In the genomic region with DNA sequence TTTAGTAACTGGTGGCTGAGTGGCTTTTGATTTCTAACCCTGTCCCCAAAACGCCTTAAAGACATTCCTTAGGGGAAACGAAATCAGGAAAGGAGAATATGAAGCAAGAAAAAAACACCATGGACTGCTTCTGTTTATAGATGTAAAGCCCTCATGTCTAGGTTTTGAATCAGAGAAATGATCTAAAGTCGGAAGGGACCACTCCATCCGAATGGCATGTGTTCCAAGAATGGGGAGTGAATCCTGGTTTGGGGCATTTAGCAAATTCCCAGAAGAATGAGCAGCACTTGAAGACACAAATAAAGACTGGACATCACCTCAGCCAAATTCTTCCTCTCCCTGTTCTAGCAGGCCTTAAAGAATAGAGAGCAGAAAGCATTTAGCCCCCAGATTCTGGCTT, we compare ENCODE assay signal across 14 cellular contexts.
DNase-seq lines count a peak whose midpoint lies in the region; ATAC-seq and TF ChIP-seq lines count a peak whose summit lies in the region.
"Had no signal": no experiment of that assay in that cellular context is flagged by ENCODE, and none has a peak within 500 bp of the region (broad histone marks: within the 10 kb centered on the region; RNA-seq: fewer than 3 reads in every experiment).

No MANE protein-coding gene starts in this region.

- no peak overlapping the region for H3K18ac ChIP-seq in trophoblast cell (ENCODE audit: low read length)

- H3K27ac Mint-ChIP-seq in chondrocyte (ENCODE audit: unreplicated experiment): peak overlapping the region; percentile 24
- H3K27ac Mint-ChIP-seq: CD4-positive, CD25-positive, alpha-beta regulatory T cell had no signal

- no peak overlapping the region for H3K23ac ChIP-seq in trophoblast cell (ENCODE audit: low read length)

- H4K8ac ChIP-seq in trophoblast cell (ENCODE audit: low read depth, low read length): no peak overlapping the region

- H3K9me3 ChIP-seq in cardiac muscle cell (ENCODE audit: low read depth) (no peaks in the 10 kb centered on the region), heart right ventricle (no peaks in the 10 kb centered on the region), trophoblast cell (ENCODE audit: insufficient read depth, low read depth, low read length) (no peaks in the 10 kb centered on the region), MG63 (no peaks in the 10 kb centered on the region), colonic mucosa (no peaks in the 10 kb centered on the region), right lobe of liver (no peaks in the 10 kb centered on the region)

- H2BK120ac ChIP-seq in trophoblast cell (ENCODE audit: insufficient read depth, low read length, poor library complexity): no peak overlapping the region

- H2BK5ac ChIP-seq in trophoblast cell (ENCODE audit: low read depth, low read length, poor library complexity): no peak overlapping the region

- H3K4me3 ChIP-seq in cardiac muscle cell (no peak overlapping the region), heart right ventricle (no peak overlapping the region), trophoblast cell (ENCODE audit: low read depth, low read length) (no peak overlapping the region), MG63 (no peak overlapping the region), colonic mucosa (no peak overlapping the region), right lobe of liver (no peak overlapping the region)
- H3K4me3 ChIP-seq: BLaER1 treated with 17β-estradiol and CSF1 and Interleukin-3, amounts not matched to agents 10 nM and 100 nM had no signal

- no peak for TF ChIP-seq POLR2A in right lobe of liver (IDR thresholded peaks at IDR 0.05)

- no peaks in the 10 kb centered on the region for H3K79me1 ChIP-seq in trophoblast cell (ENCODE audit: low read length)

- H3K9ac ChIP-seq in trophoblast cell (ENCODE audit: low read length): no peak overlapping the region
- H3K9ac ChIP-seq in colonic mucosa (ENCODE audit: low read depth in 2 of 2, low read length in 2 of 2): no peak overlapping the region
- H3K9ac ChIP-seq: BLaER1 treated with 17β-estradiol and CSF1 and Interleukin-3, amounts not matched to agents 10 nM and 100 nM had no signal

- no peaks in the 10 kb centered on the region for H3K27me3 Mint-ChIP-seq in chondrocyte (ENCODE audit: low read depth)

- H3K36me3 ChIP-seq in cardiac muscle cell: peaks cover 12% of the 10 kb centered on the region
- peaks cover 0 to 7% (median 0%) of the 10 kb centered on the region in 9 donors for H3K36me3 ChIP-seq in heart right ventricle
- H3K36me3 ChIP-seq in trophoblast cell (ENCODE audit: control insufficient read depth in 1 of 2, insufficient read depth in 2 of 2, low read length in 2 of 2): peaks cover 0 to 4% of the 10 kb centered on the region in 2 experiments
- no peaks in the 10 kb centered on the region for H3K36me3 ChIP-seq in MG63
- H3K36me3 ChIP-seq in colonic mucosa: no peaks in the 10 kb centered on the region
- no peaks in the 10 kb centered on the region for H3K36me3 ChIP-seq in right lobe of liver

- H3K79me2 ChIP-seq in trophoblast cell (ENCODE audit: control insufficient read depth, insufficient read depth, low read length, poor library complexity): no peaks in the 10 kb centered on the region

- no peak for ATAC-seq in heart right ventricle
- ATAC-seq in right lobe of liver: no peak

- H3K36me3 Mint-ChIP-seq in chondrocyte (ENCODE audit: low read depth): peaks cover 3% of the 10 kb centered on the region
- H3K36me3 Mint-ChIP-seq: CD4-positive, CD25-positive, alpha-beta regulatory T cell had no signal

- 78 to 88% methylated on average over 4 of the region's 4 CpGs for WGBS in heart right ventricle, 2 donors
- no CpG with 5 or more reads among the region's 4 CpGs for WGBS in trophoblast cell (ENCODE audit: extremely low coverage, insufficient coverage, insufficient read length)
- WGBS in right lobe of liver (ENCODE audit: insufficient coverage, low coverage, low lambda C conversion rate, missing lambda C conversion rate): 90% methylated on average over 4 of the region's 4 CpGs

- H2BK12ac ChIP-seq in trophoblast cell (ENCODE audit: low read length): no peak overlapping the region

- no peak overlapping the region for H3K4me3 Mint-ChIP-seq in chondrocyte (ENCODE audit: unreplicated experiment)
- H3K4me3 Mint-ChIP-seq: CD4-positive, CD25-positive, alpha-beta regulatory T cell had no signal

- intact Hi-C loops in heart right ventricle (cut with DNase I): no loop called here
- intact Hi-C loops in colonic mucosa (cut with DNase I): no loop called here
- intact Hi-C loops in right lobe of liver (cut with DNase I): no loop called here

- H3K27ac ChIP-seq in cardiac muscle cell (peak overlapping the region; percentile 16), heart right ventricle (peak overlapping the region in 1 of 10 donors; percentile 15), trophoblast cell (ENCODE audit: low read depth, low read length) (no peak overlapping the region), colonic mucosa (no peak overlapping the region), right lobe of liver (no peak overlapping the region)
- H3K27ac ChIP-seq: 22Rv1; BLaER1 treated with 17β-estradiol and CSF1 and Interleukin-3, amounts not matched to agents 10 nM and 100 nM had no signal

- no peaks in the 10 kb centered on the region for H3K9me3 Mint-ChIP-seq in chondrocyte (ENCODE audit: low read depth)

- no peak overlapping the region for H4K91ac ChIP-seq in trophoblast cell (ENCODE audit: low read depth, low read length)

- H3K4me2 ChIP-seq in trophoblast cell (ENCODE audit: low read length): no peak overlapping the region
- H3K4me2 ChIP-seq: BLaER1 treated with 17β-estradiol and CSF1 and Interleukin-3, amounts not matched to agents 10 nM and 100 nM had no signal

- H3K4me1 ChIP-seq in cardiac muscle cell (ENCODE audit: low read depth) (peaks cover 6% of the 10 kb centered on the region), heart right ventricle (peaks cover 0 to 25% (median 0%) of the 10 kb centered on the region in 9 donors), trophoblast cell (ENCODE audit: control insufficient read depth in 1 of 2, insufficient read depth in 2 of 2, low read length in 2 of 2) (peaks cover 2 to 8% of the 10 kb centered on the region in 2 experiments), colonic mucosa (no peaks in the 10 kb centered on the region), right lobe of liver (no peaks in the 10 kb centered on the region)

- H3K4ac ChIP-seq in trophoblast cell (ENCODE audit: low read depth, low read length): no peak overlapping the region

- no peak overlapping the region for H2AK5ac ChIP-seq in trophoblast cell (ENCODE audit: low read length)

- no peak overlapping the region for H4K12ac ChIP-seq in trophoblast cell (ENCODE audit: low read depth, low read length)

- no peak overlapping the region for H2AFZ ChIP-seq in trophoblast cell (ENCODE audit: insufficient read depth, low read length, poor library complexity)

- peaks cover 34% of the 10 kb centered on the region for H3K4me1 Mint-ChIP-seq in chondrocyte (ENCODE audit: low read depth)
- H3K4me1 Mint-ChIP-seq: CD4-positive, CD25-positive, alpha-beta regulatory T cell had no signal

- no peaks in the 10 kb centered on the region for H3K27me3 ChIP-seq in cardiac muscle cell
- H3K27me3 ChIP-seq in heart right ventricle: no peaks in the 10 kb centered on the region
- H3K27me3 ChIP-seq in trophoblast cell (ENCODE audit: insufficient read depth, low read length): no peaks in the 10 kb centered on the region
- H3K27me3 ChIP-seq in MG63: no peaks in the 10 kb centered on the region
- H3K27me3 ChIP-seq in colonic mucosa: no peaks in the 10 kb centered on the region
- no peaks in the 10 kb centered on the region for H3K27me3 ChIP-seq in right lobe of liver
- H3K27me3 ChIP-seq: BLaER1 treated with 17β-estradiol and CSF1 and Interleukin-3, amounts not matched to agents 10 nM and 100 nM had no signal

- DNase-seq in cardiac muscle cell (ENCODE audit: low read depth in 1 of 2, low spot score in 1 of 2) (no peak), heart right ventricle (no peak), chondrocyte (ENCODE audit: low spot score) (no peak), trophoblast cell (peak; percentile 47 to 69), DMS 273 (lab: John Stamatoyannopoulos, UW; ENCODE audit: unreplicated experiment) (no peak), MG63 (no peak), colonic mucosa (no peak), right lobe of liver (no peak)
- DNase-seq: AML-193; CD4-positive, CD25-positive, alpha-beta regulatory T cell; DMS79 treated with DMSO at 0.1 percent for 48 hours; HCEC 1CT had no signal

- H3K14ac ChIP-seq in trophoblast cell (ENCODE audit: low read length): no peak overlapping the region

- TF ChIP-seq CTCF in cardiac muscle cell (IDR thresholded peaks at IDR 0.05; ENCODE audit: low read depth, low read length) (no peak), heart right ventricle (IDR thresholded peaks at IDR 0.05) (no peak), chondrocyte (IDR thresholded peaks at IDR 0.05) (no peak), colonic mucosa (IDR thresholded peaks at IDR 0.05) (no peak), right lobe of liver (IDR thresholded peaks at IDR 0.05) (no peak)

Comparison
In these comparisons a context has a peak if more than half of its experiments do, and no peak if none do; other contexts are left out.
1. DNase-seq: peak in trophoblast cell (2 of 2); none in cardiac muscle cell (0 of 2), heart right ventricle (0 of 2), chondrocyte (single experiment), DMS 273 (single experiment), MG63 (single experiment), colonic mucosa (single experiment) and right lobe of liver (0 of 3).